Comparison of ENCODE assay signal across 14 cellular contexts in the genomic region with DNA sequence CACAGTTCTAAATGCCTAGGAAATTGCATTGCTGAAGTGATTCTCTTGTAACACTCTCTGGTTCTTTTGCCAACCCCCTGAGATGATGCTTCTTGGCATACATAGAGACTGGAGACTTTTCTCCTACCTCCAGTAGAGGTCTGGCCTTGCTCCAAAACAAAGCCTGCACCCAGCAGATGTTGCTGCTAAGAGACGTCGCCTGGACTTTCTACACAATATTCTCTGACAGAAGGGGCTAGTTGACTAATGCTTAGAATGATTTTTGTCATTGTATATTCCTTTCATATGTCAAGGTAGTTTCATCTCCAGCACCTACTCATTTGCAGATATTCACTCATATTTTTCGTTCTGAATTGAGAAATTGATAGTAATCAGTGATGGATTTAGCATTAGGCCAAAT. TPM values are rescaled to one million over a fixed set of nuclear protein-coding genes. Genes with fewer than 3 reads are reported as not detected.
DNase-seq lines count a peak whose midpoint lies in the region; ATAC-seq and TF ChIP-seq lines count a peak whose summit lies in the region.
"Had no signal": no experiment of that assay in that cellular context is flagged by ENCODE, and none has a peak within 500 bp of the region (broad histone marks: within the 10 kb centered on the region; RNA-seq: fewer than 3 reads in every experiment).

No MANE protein-coding gene starts in this region.

- no peak overlapping the region for H3K4me3 Mint-ChIP-seq in activated CD4-positive, alpha-beta T cell treated with anti-CD3 and anti-CD28 coated beads for 36 hours
- H3K4me3 Mint-ChIP-seq in activated CD4-positive, alpha-beta T cell treated with anti-CD3 and anti-CD28 coated beads, Interleukin-2, amount 10 ng/mL, durations not matched to agents 24 days and 14 days, result no peak overlapping the region
- H3K4me3 Mint-ChIP-seq in progenitor cell of endocrine pancreas (ENCODE audit: low read depth), result no peak overlapping the region
- H3K4me3 Mint-ChIP-seq: activated T-cell treated with anti-CD3 and anti-CD28 coated beads, Interleukin-2, amount 50 U/mL, for 4 hours; stimulated activated memory B cell treated with anti-CD40 and anti-IgM and Interleukin-4, amounts not matched to agents 10 μg/mL and 1 μg/mL and 100 μg/mL, for 72 hours had no signal

- no peak overlapping the region for H3K4me3 ChIP-seq in astrocyte of the spinal cord (ENCODE audit: low read depth, low read length)

- no peak overlapping the region for H3K27ac Mint-ChIP-seq in activated CD4-positive, alpha-beta T cell treated with anti-CD3 and anti-CD28 coated beads for 36 hours
- no peak overlapping the region for H3K27ac Mint-ChIP-seq in activated CD4-positive, alpha-beta T cell treated with anti-CD3 and anti-CD28 coated beads, Interleukin-2, amount 10 ng/mL, durations not matched to agents 24 days and 14 days
- no peak overlapping the region for H3K27ac Mint-ChIP-seq in progenitor cell of endocrine pancreas
- H3K27ac Mint-ChIP-seq: stimulated activated memory B cell treated with anti-CD40 and anti-IgM and Interleukin-4, amounts not matched to agents 10 μg/mL and 1 μg/mL and 100 μg/mL, for 72 hours had no signal

- no peak for TF ChIP-seq CTCF in astrocyte of the spinal cord (IDR thresholded peaks at IDR 0.05; ENCODE audit: low read depth, low read length)
- TF ChIP-seq CTCF in progenitor cell of endocrine pancreas (IDR thresholded peaks at IDR 0.05; ENCODE audit: unreplicated experiment), result no peak

- no peaks in the 10 kb centered on the region for H3K36me3 Mint-ChIP-seq in activated CD4-positive, alpha-beta T cell treated with anti-CD3 and anti-CD28 coated beads for 36 hours (ENCODE audit: low read depth)
- no peaks in the 10 kb centered on the region for H3K36me3 Mint-ChIP-seq in activated CD4-positive, alpha-beta T cell treated with anti-CD3 and anti-CD28 coated beads, Interleukin-2, amount 10 ng/mL, durations not matched to agents 24 days and 14 days (ENCODE audit: low read depth)
- H3K36me3 Mint-ChIP-seq in progenitor cell of endocrine pancreas (ENCODE audit: insufficient read depth), result no peaks in the 10 kb centered on the region
- H3K36me3 Mint-ChIP-seq: stimulated activated memory B cell treated with anti-CD40 and anti-IgM and Interleukin-4, amounts not matched to agents 10 μg/mL and 1 μg/mL and 100 μg/mL, for 72 hours had no signal

- in situ Hi-C loops in astrocyte of the spinal cord (cut with HindIII; ENCODE audit: low sequenced_read_pairs), result no loop called here

- H3K9me3 Mint-ChIP-seq in activated CD4-positive, alpha-beta T cell treated with anti-CD3 and anti-CD28 coated beads for 36 hours (ENCODE audit: low read depth), result no peaks in the 10 kb centered on the region
- no peaks in the 10 kb centered on the region for H3K9me3 Mint-ChIP-seq in activated CD4-positive, alpha-beta T cell treated with anti-CD3 and anti-CD28 coated beads, Interleukin-2, amount 10 ng/mL, durations not matched to agents 24 days and 14 days
- no peaks in the 10 kb centered on the region for H3K9me3 Mint-ChIP-seq in progenitor cell of endocrine pancreas (ENCODE audit: low read depth)
- H3K9me3 Mint-ChIP-seq: activated T-cell treated with anti-CD3 and anti-CD28 coated beads, Interleukin-2, amount 50 U/mL, for 4 hours; stimulated activated memory B cell treated with anti-CD40 and anti-IgM and Interleukin-4, amounts not matched to agents 10 μg/mL and 1 μg/mL and 100 μg/mL, for 72 hours had no signal

- CTCF ChIA-PET in activated CD4-positive, alpha-beta T cell treated with anti-CD3 and anti-CD28 coated beads for 36 hours (lab: Charles Lee), result interaction anchor here (1.0 kb wide), 1 partner anchor 93 kb away, joined by 3 read pairs; no protein-coding TSS in a partner anchor

- DNase-seq in activated CD4-positive, alpha-beta T cell treated with anti-CD3 and anti-CD28 coated beads for 36 hours, result no peak
- DNase-seq in activated CD4-positive, alpha-beta T cell treated with anti-CD3 and anti-CD28 coated beads, Interleukin-2, amount 10 ng/mL, durations not matched to agents 24 days and 14 days, result no peak
- DNase-seq in NCI-H1092 treated with DMSO at 0.1 percent for 48 hours (lab: John Stamatoyannopoulos, UW), result peak; percentile 67
- peak; percentile 51 for DNase-seq in astrocyte of the spinal cord (ENCODE audit: low read depth, low spot score)
- peak; percentile 57 for DNase-seq in smooth muscle cell of the brain vasculature (ENCODE audit: low read depth, low spot score)
- no peak for DNase-seq in activated CD4-positive, CD25-positive, alpha-beta regulatory T cell treated with anti-CD3 and anti-CD28 coated beads, Interleukin-2, amount 50 U/mL, for 72 hours
- DNase-seq in head of caudate nucleus, result no peak
- DNase-seq in progenitor cell of endocrine pancreas (ENCODE audit: low spot score, unreplicated experiment), result no peak
- DNase-seq: activated CD4-positive, CD25-positive, alpha-beta regulatory T cell; activated T-cell treated with anti-CD3 and anti-CD28 coated beads, Interleukin-2, amount 50 U/mL, for 4 hours; DMS153; midbrain; NK-92 treated with Interleukin-12 subunit alpha and Interleukin-12 subunit beta, amount 100 ng/mL, for 24 hours had no signal

- intact Hi-C loops in activated CD4-positive, alpha-beta T cell treated with anti-CD3 and anti-CD28 coated beads for 36 hours (cut with DNase I, micrococcal nuclease), result no loop called here
- intact Hi-C loops in activated CD4-positive, alpha-beta T cell treated with anti-CD3 and anti-CD28 coated beads, Interleukin-2, amount 10 ng/mL, durations not matched to agents 24 days and 14 days (cut with micrococcal nuclease), result no loop called here
- intact Hi-C loops in head of caudate nucleus (cut with DNase I), result no loop called here

- ATAC-seq in activated CD4-positive, alpha-beta T cell treated with anti-CD3 and anti-CD28 coated beads for 36 hours, result peak; percentile 26
- ATAC-seq: stimulated activated memory B cell treated with anti-CD40 and anti-IgM and Interleukin-4, amounts not matched to agents 10 μg/mL and 1 μg/mL and 100 μg/mL, for 72 hours had no signal

- POLR2A ChIA-PET in activated CD4-positive, alpha-beta T cell treated with anti-CD3 and anti-CD28 coated beads for 36 hours (lab: Charles Lee), result no interaction called here

- peaks cover 12% of the 10 kb centered on the region for H3K4me1 Mint-ChIP-seq in activated CD4-positive, alpha-beta T cell treated with anti-CD3 and anti-CD28 coated beads for 36 hours
- peaks cover 7% of the 10 kb centered on the region for H3K4me1 Mint-ChIP-seq in activated CD4-positive, alpha-beta T cell treated with anti-CD3 and anti-CD28 coated beads, Interleukin-2, amount 10 ng/mL, durations not matched to agents 24 days and 14 days
- H3K4me1 Mint-ChIP-seq in progenitor cell of endocrine pancreas (ENCODE audit: low read depth), result peaks cover 21% of the 10 kb centered on the region
- H3K4me1 Mint-ChIP-seq: stimulated activated memory B cell treated with anti-CD40 and anti-IgM and Interleukin-4, amounts not matched to agents 10 μg/mL and 1 μg/mL and 100 μg/mL, for 72 hours had no signal

- peaks cover 2% of the 10 kb centered on the region for H3K27me3 Mint-ChIP-seq in activated CD4-positive, alpha-beta T cell treated with anti-CD3 and anti-CD28 coated beads for 36 hours
- peaks cover 1% of the 10 kb centered on the region for H3K27me3 Mint-ChIP-seq in activated CD4-positive, alpha-beta T cell treated with anti-CD3 and anti-CD28 coated beads, Interleukin-2, amount 10 ng/mL, durations not matched to agents 24 days and 14 days
- no peaks in the 10 kb centered on the region for H3K27me3 Mint-ChIP-seq in progenitor cell of endocrine pancreas

RNA-seq across cellular contexts. Expression of gene SOWAHC, which starts 24.6 kb away (rescaled TPM):
- under 1 TPM; 0.63 to 0.98 TPM for total RNA-seq in activated CD4-positive, alpha-beta T cell treated with anti-CD3 and anti-CD28 coated beads for 36 hours
- total RNA-seq in activated CD4-positive, alpha-beta T cell treated with anti-CD3 and anti-CD28 coated beads, Interleukin-2, amount 10 ng/mL, durations not matched to agents 24 days and 14 days, result 0.26 TPM in 2 replicates
- 12.1 and 12.6 TPM in 2 replicates for total RNA-seq in progenitor cell of endocrine pancreas

RNA-seq across cellular contexts. Expression of gene SEPTIN10, which starts 25.0 kb away (rescaled TPM):
- 1 to 10 TPM; 5.8 to 6.3 TPM for total RNA-seq in activated CD4-positive, alpha-beta T cell treated with anti-CD3 and anti-CD28 coated beads for 36 hours
- 0.14 and 0.50 TPM in 2 replicates for total RNA-seq in activated CD4-positive, alpha-beta T cell treated with anti-CD3 and anti-CD28 coated beads, Interleukin-2, amount 10 ng/mL, durations not matched to agents 24 days and 14 days
- total RNA-seq in progenitor cell of endocrine pancreas, result 67.5 and 68.8 TPM in 2 replicates

Comparison
In these comparisons a context has a peak if more than half of its experiments do, and no peak if none do; other contexts are left out.
1. DNase-seq: peak in NCI-H1092 treated with DMSO at 0.1 percent for 48 hours (single experiment), astrocyte of the spinal cord (single experiment) and smooth muscle cell of the brain vasculature (single experiment); none in activated CD4-positive, alpha-beta T cell treated with anti-CD3 and anti-CD28 coated beads for 36 hours (single experiment), activated CD4-positive, alpha-beta T cell treated with anti-CD3 and anti-CD28 coated beads, Interleukin-2, amount 10 ng/mL, durations not matched to agents 24 days and 14 days (single experiment), activated CD4-positive, CD25-positive, alpha-beta regulatory T cell treated with anti-CD3 and anti-CD28 coated beads, Interleukin-2, amount 50 U/mL, for 72 hours (single experiment), head of caudate nucleus (0 of 42) and progenitor cell of endocrine pancreas (single experiment).